ENCODE assay signal across 8 cellular contexts in the genomic region with DNA sequence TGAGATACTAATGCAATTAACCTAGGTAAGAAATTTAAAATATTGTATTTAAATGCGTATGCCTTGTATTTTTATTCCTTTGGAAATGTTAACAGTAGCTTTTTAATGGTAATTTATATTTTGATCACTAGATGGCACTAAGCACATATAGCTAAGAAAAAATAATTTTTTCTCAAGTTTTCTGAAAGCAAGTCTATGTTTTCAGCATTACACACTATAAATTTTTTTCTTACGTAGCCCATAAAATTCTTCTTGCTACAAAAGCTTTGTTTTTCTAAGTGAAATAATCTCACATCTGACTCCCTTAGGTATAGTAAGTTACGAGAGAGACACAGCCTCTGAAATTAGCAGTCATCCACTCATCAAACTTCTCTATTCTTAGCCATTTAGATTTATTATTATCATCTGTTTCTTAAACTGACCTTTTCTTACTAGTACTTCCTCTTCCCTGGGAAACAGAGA. TPM values are rescaled to one million over a fixed set of nuclear protein-coding genes. Genes with fewer than 3 reads are reported as not detected.
DNase-seq lines count a peak whose midpoint lies in the region; ATAC-seq and TF ChIP-seq lines count a peak whose summit lies in the region.

No MANE protein-coding gene starts in this region.

- H4K20me1 ChIP-seq in KMS-11 (ENCODE audit: insufficient read depth): no peaks in the 10 kb centered on the region

- 54 to 60% methylated on average over 3 of the region's 3 CpGs for WGBS in thyroid gland, 2 donors

- H3K4me2 ChIP-seq in KMS-11: no peak overlapping the region

- H3K9me3 ChIP-seq in thyroid gland: no peaks in the 10 kb centered on the region

- H3K4me1 Mint-ChIP-seq in naive B cell: no peaks in the 10 kb centered on the region

- no peaks in the 10 kb centered on the region for H3K79me2 ChIP-seq in KMS-11 (ENCODE audit: insufficient read depth, low read depth)

- no peak for ATAC-seq in naive B cell (ENCODE audit: low read depth in 2 of 2)
- no peak for ATAC-seq in activated CD4-positive, CD25-positive, alpha-beta regulatory T cell treated with anti-CD3 and anti-CD28 coated beads, Interleukin-2, amount 50 U/mL, for 24 hours

- no peak overlapping the region for H3K4me3 Mint-ChIP-seq in naive B cell

- no peak overlapping the region for H2AFZ ChIP-seq in KMS-11 (ENCODE audit: low read depth)

- no peaks in the 10 kb centered on the region for H3K36me3 ChIP-seq in KMS-11 (ENCODE audit: insufficient read depth)
- H3K36me3 ChIP-seq in thyroid gland: no peaks in the 10 kb centered on the region

- TF ChIP-seq CTCF in KMS-11 (conservative IDR thresholded peaks at IDR 0.05; ENCODE audit: low read depth, low read length) (peak; percentile 42; the same call in 1 of the 2 replicates), thyroid gland (IDR thresholded peaks at IDR 0.05) (peak in 3 of 6 experiments; percentile 40 to 54 (median 46))

- DNase-seq in DMS53 (lab: John Stamatoyannopoulos, UW) (peak; percentile 30), amniotic epithelial cell (ENCODE audit: low read depth) (peak; percentile 20), naive B cell (peak; percentile 9), AG20443 (ENCODE audit: low spot score) (no peak), thyroid gland (no peak), NCI-H1930 (lab: John Stamatoyannopoulos, UW) (no peak)

- no peaks in the 10 kb centered on the region for H3K4me1 ChIP-seq in KMS-11 (ENCODE audit: low read depth, poor library complexity, severe bottlenecking)
- H3K4me1 ChIP-seq in thyroid gland: peaks cover 0 to 4% of the 10 kb centered on the region in 2 donors

- H3K27ac Mint-ChIP-seq in naive B cell: no peak overlapping the region

- no peaks in the 10 kb centered on the region for H3K9me3 Mint-ChIP-seq in naive B cell

- no peak overlapping the region for H3K27ac ChIP-seq in KMS-11
- no peak overlapping the region for H3K27ac ChIP-seq in thyroid gland

- H3K36me3 Mint-ChIP-seq in naive B cell: peaks cover under 1 to 1% of the 10 kb centered on the region in 2 donors

- H3K27me3 ChIP-seq in KMS-11 (ENCODE audit: insufficient read depth, low read depth) (no peaks in the 10 kb centered on the region), thyroid gland (no peaks in the 10 kb centered on the region)

- intact Hi-C loops in thyroid gland (cut with DNase I): no loop called here

- no peaks in the 10 kb centered on the region for H3K27me3 Mint-ChIP-seq in naive B cell

- H3K4me3 ChIP-seq in KMS-11 (IDR thresholded peaks at IDR 0.05; ENCODE audit: insufficient read depth, low read depth, low read length) (no peak overlapping the region), thyroid gland (replicated peaks in 1 of 3) (no peak overlapping the region)

- no peak overlapping the region for H3K9ac ChIP-seq in KMS-11

- TF ChIP-seq POLR2A in thyroid gland (IDR thresholded peaks at IDR 0.05): no peak

RNA-seq across cellular contexts. Expression of gene TSPYL4, which starts 35.7 kb away (rescaled TPM):
- polyA plus RNA-seq in naive B cell (ENCODE audit: low read depth in 6 of 6): 10 to 100 TPM; 11.6 to 17.8 (median 14.4) TPM
- 10 to 100 TPM; 21.4 to 26.7 (median 24.5) TPM for total RNA-seq in thyroid gland

Comparison
In these comparisons a context has a peak if more than half of its experiments do, and no peak if none do; other contexts are left out.
1. DNase-seq: peak in DMS53 (single experiment), amniotic epithelial cell (single experiment) and naive B cell (single experiment); none in AG20443 (single experiment), thyroid gland (0 of 2) and NCI-H1930 (0 of 2).